ENCODE assay signal across 2 cellular contexts in genomic region chr3:71724171-71724453, GRCh38.
TF ChIP-seq lines count a peak whose summit lies in the region.

No MANE protein-coding gene starts in this region.

TF ChIP-seq in SK-N-SH treated with all-trans-retinoic acid at 6 μM for 48 hours, 23 proteins besides CTCF, POLR2A, EP300 and RAD21 (continued from another document):
- TF ChIP-seq CREB5 (CRISPR knock-in tag; IDR thresholded peaks at IDR 0.05; ENCODE audit: low read depth): no peak
- TF ChIP-seq ISL1 (CRISPR knock-in tag; IDR thresholded peaks at IDR 0.05): no peak
- no peak for TF ChIP-seq ZFP3 (CRISPR knock-in tag; IDR thresholded peaks at IDR 0.05)
- TF ChIP-seq POU6F1 (CRISPR knock-in tag; IDR thresholded peaks at IDR 0.05; ENCODE audit: borderline replicate concordance, low read depth): no peak
- no peak for TF ChIP-seq TSHZ2 (CRISPR knock-in tag; IDR thresholded peaks at IDR 0.05)
- no peak for TF ChIP-seq GLIS3 (CRISPR knock-in tag; IDR thresholded peaks at IDR 0.05)
- TF ChIP-seq ZNF70 (CRISPR knock-in tag; IDR thresholded peaks at IDR 0.05): no peak
- no peak for TF ChIP-seq SNAI2 (CRISPR knock-in tag; IDR thresholded peaks at IDR 0.05)

TF ChIP-seq in liver, 16 proteins besides CTCF, POLR2A, EP300 and RAD21 (continued from another document):
- TF ChIP-seq FOXA1 (IDR thresholded peaks at IDR 0.05): no peak
- TF ChIP-seq MAX (IDR thresholded peaks at IDR 0.05): no peak
- no peak for TF ChIP-seq NR2F2 (IDR thresholded peaks at IDR 0.05)
- TF ChIP-seq HNF4G (IDR thresholded peaks at IDR 0.05): no peak
- TF ChIP-seq EGR1 (IDR thresholded peaks at IDR 0.05; ENCODE audit: low read depth in 2 of 2): no peak
- no peak for TF ChIP-seq GABPA (IDR thresholded peaks at IDR 0.05 in 1 of 2, conservative IDR thresholded peaks at IDR 0.05 in 1 of 2)
- no peak for TF ChIP-seq JUND (IDR thresholded peaks at IDR 0.05)
- TF ChIP-seq ATF3 (IDR thresholded peaks at IDR 0.05): no peak
